ENCODE assay signal across 18 cellular contexts in genomic region chr15:70358011-70358819, GRCh38.
"Had no signal": no experiment of that assay in that cellular context is flagged by ENCODE, and none has a peak within 500 bp of the region (broad histone marks: within the 10 kb centered on the region; RNA-seq: fewer than 3 reads in every experiment).

No MANE protein-coding gene starts in this region.

- H3K4me1 ChIP-seq: left ventricle myocardium inferior, pancreas, tibial artery had no signal

- FAIRE-seq: endometrium, frontal cortex, pancreas had no signal

- H3K36me3 Mint-ChIP-seq: activated naive CD8-positive, alpha-beta T cell; T-cell had no signal

- H3K9ac ChIP-seq: SK-N-SH had no signal

- H3K27ac ChIP-seq: left ventricle myocardium inferior, pancreas, tibial artery had no signal

- H3K9me3 ChIP-seq: left ventricle myocardium inferior, pancreas, SK-N-SH, tibial artery had no signal

- H3K4me1 Mint-ChIP-seq: activated CD4-positive, alpha-beta memory T cell treated with anti-CD3 and anti-CD28 coated beads, Interleukin-2, amount 10 ng/mL, durations not matched to agents 7 days and 5 days; T-cell had no signal

- H3K27me3 Mint-ChIP-seq: activated B cell treated with CpG ODN at 0.5 μM for 24 hours; activated naive CD8-positive, alpha-beta T cell had no signal

- ATAC-seq: pancreas; stimulated activated naive CD8-positive, alpha-beta T cell treated with anti-CD3 and anti-CD28 coated beads, Interleukin-15, Interleukin-2, amounts not matched to agents 100 U/mL and 50 U/mL, for 24 hours; T-cell had no signal

- H3K9me3 Mint-ChIP-seq: activated CD4-positive, alpha-beta memory T cell treated with anti-CD3 and anti-CD28 coated beads, Interleukin-2, amount 10 ng/mL, durations not matched to agents 7 days and 5 days; T-cell had no signal

- H3K36me3 ChIP-seq: left ventricle myocardium inferior, pancreas, tibial artery had no signal

- H3K4me3 ChIP-seq: left ventricle myocardium inferior, pancreas, tibial artery had no signal

- H3K4me2 ChIP-seq: SK-N-SH had no signal

- H3K4me3 Mint-ChIP-seq: activated B cell treated with CpG ODN at 0.5 μM for 24 hours; activated CD4-positive, alpha-beta memory T cell treated with anti-CD3 and anti-CD28 coated beads, Interleukin-2, amount 10 ng/mL, durations not matched to agents 7 days and 5 days; activated naive CD8-positive, alpha-beta T cell; T-cell had no signal

- H3K27me3 ChIP-seq: pancreas had no signal

- DNase-seq: activated B cell treated with CpG ODN at 0.5 μM for 24 hours; activated CD4-positive, alpha-beta memory T cell treated with anti-CD3 and anti-CD28 coated beads, Interleukin-2, amount 10 ng/mL, durations not matched to agents 7 days and 5 days; activated CD4-positive, alpha-beta T cell treated with anti-CD3 and anti-CD28 coated beads for 48 hours; erythroblast; left ventricle myocardium inferior; mammary epithelial cell; pancreas; SHP77 treated with DMSO at 0.1 percent for 48 hours; SK-N-SH; stimulated activated CD4-positive, alpha-beta T cell treated with anti-CD3 and anti-CD28 coated beads, Interleukin-2, amount 100 ng/mL, for 24 hours; stimulated activated naive CD8-positive, alpha-beta T cell treated with anti-CD3 and anti-CD28 coated beads, Interleukin-15, Interleukin-2, amounts not matched to agents 100 U/mL and 50 U/mL, for 24 hours; substantia nigra; T-cell; T-helper 9 cell; tibial artery had no signal

- H3K27ac Mint-ChIP-seq: activated B cell treated with CpG ODN at 0.5 μM for 24 hours; activated CD4-positive, alpha-beta memory T cell treated with anti-CD3 and anti-CD28 coated beads, Interleukin-2, amount 10 ng/mL, durations not matched to agents 7 days and 5 days; activated naive CD8-positive, alpha-beta T cell; T-cell had no signal
